In the genomic region with DNA sequence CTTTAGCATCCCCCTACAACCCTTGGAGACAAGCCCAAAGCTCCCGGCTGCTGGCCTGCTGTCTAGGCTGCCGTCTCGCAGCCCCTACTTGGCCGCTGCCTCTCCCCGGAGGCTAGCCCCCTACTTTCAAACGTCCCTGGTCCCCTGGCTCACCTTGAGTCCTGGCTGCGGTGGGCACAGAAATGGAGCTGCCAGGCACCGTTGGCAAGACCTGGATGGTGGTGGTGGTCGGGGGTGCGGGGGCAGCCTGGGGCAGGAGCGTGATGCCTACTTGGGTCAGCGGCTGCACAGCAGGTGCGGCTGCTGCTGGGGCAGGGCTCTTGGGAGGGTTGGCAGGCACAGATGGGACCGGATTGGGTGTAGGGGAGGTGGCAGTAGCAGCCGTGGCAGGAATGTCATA, we compare ENCODE assay signal across 22 cellular contexts. TPM values are rescaled to one million over a fixed set of nuclear protein-coding genes. Genes with fewer than 3 reads are reported as not detected.
DNase-seq lines count a peak whose midpoint lies in the region; ATAC-seq, FAIRE-seq and TF ChIP-seq lines count a peak whose summit lies in the region.
"Had no signal": no experiment of that assay in that cellular context is flagged by ENCODE, and none has a peak within 500 bp of the region (broad histone marks: within the 10 kb centered on the region; RNA-seq: fewer than 3 reads in every experiment).

No MANE protein-coding gene starts in this region.

- no peak overlapping the region for H2AFZ ChIP-seq in mammary epithelial cell (ENCODE audit: low read depth, low read length)
- no peak overlapping the region for H2AFZ ChIP-seq in endothelial cell of umbilical vein (ENCODE audit: low read depth, low read length)
- H2AFZ ChIP-seq: GM23248 had no signal

- TF ChIP-seq POLR2A in endothelial cell of umbilical vein (IDR thresholded peaks at IDR 0.05; ENCODE audit: low read depth, low read length) = no peak

- H3K4me1 Mint-ChIP-seq in MCF 10A (ENCODE audit: insufficient read depth, unreplicated experiment) = no peaks in the 10 kb centered on the region
- H3K4me1 Mint-ChIP-seq: B cell had no signal

- POLR2A ChIA-PET in MCF 10A (lab: Yijun Ruan, JAX) = no interaction called here
- POLR2A ChIA-PET in endothelial cell of umbilical vein (lab: Charles Lee) = no interaction called here

- H3K9ac ChIP-seq in mammary epithelial cell (ENCODE audit: insufficient read depth, low read length) = no peak overlapping the region
- no peak overlapping the region for H3K9ac ChIP-seq in endothelial cell of umbilical vein (replicated peaks; ENCODE audit: extremely low read depth, insufficient read depth, low read length)
- H3K9ac ChIP-seq: BLaER1, GM23248 had no signal

- FAIRE-seq in endothelial cell of umbilical vein (lab: Jason Lieb, UNC) = no peak
- no peak for FAIRE-seq in small intestine (lab: Jason Lieb, UNC)
- FAIRE-seq: A204.1, G401.6, GM12892, GM19239, H1 had no signal

- H3K27ac ChIP-seq in mammary epithelial cell (ENCODE audit: insufficient read depth, low read depth, low read length) = no peak overlapping the region
- H3K27ac ChIP-seq in endothelial cell of umbilical vein (ENCODE audit: insufficient read depth, low read depth, low read length) = no peak overlapping the region
- no peak overlapping the region for H3K27ac ChIP-seq in lower lobe of right lung
- no peak overlapping the region for H3K27ac ChIP-seq in small intestine (ENCODE audit: low read depth in 1 of 2, low read length in 1 of 2)
- H3K27ac ChIP-seq: 22Rv1, BLaER1, C4-2B, GM23248 had no signal

- H3K4me3 ChIP-seq in mammary epithelial cell (replicated peaks in 1 of 3; ENCODE audit: insufficient read depth in 1 of 3, low read depth in 2 of 3, low read length in 3 of 3) (no peak overlapping the region), endothelial cell of umbilical vein (replicated peaks in 1 of 3; ENCODE audit: insufficient read depth in 1 of 3, low read depth in 1 of 3, low read length in 3 of 3) (no peak overlapping the region), lower lobe of right lung (no peak overlapping the region), small intestine (ENCODE audit: low read depth in 1 of 2, low read length in 2 of 2) (no peak overlapping the region)
- H3K4me3 ChIP-seq: BLaER1, GM23248 had no signal

- no peak overlapping the region for H3K4me2 ChIP-seq in mammary epithelial cell (ENCODE audit: insufficient read depth, low read depth, low read length)
- H3K4me2 ChIP-seq in endothelial cell of umbilical vein (ENCODE audit: insufficient read depth, low read length) = no peak overlapping the region
- H3K4me2 ChIP-seq: BLaER1 had no signal

- H3K9me3 Mint-ChIP-seq in MCF 10A (ENCODE audit: unreplicated experiment) = no peaks in the 10 kb centered on the region
- H3K9me3 Mint-ChIP-seq: CD8-positive, alpha-beta T cell had no signal

- no peak overlapping the region for H3K27ac Mint-ChIP-seq in MCF 10A (ENCODE audit: low read depth, unreplicated experiment)
- H3K27ac Mint-ChIP-seq: B cell; CD4-positive, CD25-positive, alpha-beta regulatory T cell; CD8-positive, alpha-beta T cell had no signal

- peaks cover 65% of the 10 kb centered on the region for H3K36me3 Mint-ChIP-seq in MCF 10A (ENCODE audit: insufficient read depth, unreplicated experiment)

- H3K27me3 Mint-ChIP-seq in MCF 10A (ENCODE audit: insufficient read depth, unreplicated experiment) = no peaks in the 10 kb centered on the region
- H3K27me3 Mint-ChIP-seq: B cell; CD4-positive, CD25-positive, alpha-beta regulatory T cell had no signal

- H4K20me1 ChIP-seq in mammary epithelial cell (ENCODE audit: insufficient read depth, low read length) (no peaks in the 10 kb centered on the region), endothelial cell of umbilical vein (replicated peaks; ENCODE audit: control insufficient read depth, extremely low read depth, insufficient read depth, low read length) (no peaks in the 10 kb centered on the region)

- in situ Hi-C loops in mammary epithelial cell (cut with MboI; ENCODE audit: low sequenced_read_pairs in 2 of 2) = loop anchor here in 1 of 2 donors (25.0 kb wide), 1 partner anchor 197 kb away; the partner anchor contains the start of gene PLXNB3

- no peaks in the 10 kb centered on the region for H3K9me1 ChIP-seq in endothelial cell of umbilical vein (replicated peaks; ENCODE audit: control insufficient read depth, extremely low read depth, insufficient read depth, low read length)

- dilution Hi-C loops in mammary epithelial cell (cut with HindIII; ENCODE audit: low sequenced_read_pairs) (no loop called here), endothelial cell of umbilical vein (cut with MboI; ENCODE audit: extremely low pct_ligation_motif_present, low sequenced_read_pairs) (no loop called here)

- H3K36me3 ChIP-seq in mammary epithelial cell (ENCODE audit: insufficient read depth, low read length) = peaks cover 13% of the 10 kb centered on the region
- peaks cover 13 to 67% of the 10 kb centered on the region in 2 experiments for H3K36me3 ChIP-seq in endothelial cell of umbilical vein (ENCODE audit: control insufficient read depth in 2 of 2, extremely low read depth in 1 of 2, insufficient read depth in 2 of 2, low read length in 2 of 2)
- H3K36me3 ChIP-seq in lower lobe of right lung = peaks cover 92% of the 10 kb centered on the region
- H3K36me3 ChIP-seq in small intestine (ENCODE audit: control insufficient read depth in 2 of 2, insufficient read depth in 2 of 2, low read length in 2 of 2) = peaks cover 15 to 18% of the 10 kb centered on the region in 2 donors

- no peak overlapping the region for H3K4me3 Mint-ChIP-seq in MCF 10A (ENCODE audit: unreplicated experiment)
- H3K4me3 Mint-ChIP-seq: B cell; CD4-positive, CD25-positive, alpha-beta regulatory T cell; CD8-positive, alpha-beta T cell had no signal

- ATAC-seq in lower lobe of right lung = no peak
- ATAC-seq: CD8-positive, alpha-beta T cell had no signal

- DNase-seq in mammary epithelial cell = no peak
- no peak for DNase-seq in MCF 10A (ENCODE audit: unreplicated experiment)
- no peak for DNase-seq in endothelial cell of umbilical vein (ENCODE audit: low read depth, low spot score)
- no peak for DNase-seq in lower lobe of right lung
- DNase-seq in small intestine = no peak
- DNase-seq: Caco-2; CD4-positive, CD25-positive, alpha-beta regulatory T cell; CD8-positive, alpha-beta T cell; DMS153; DND-41; GM23248; H7; HCEC 1CT had no signal

- H3K27me3 ChIP-seq in mammary epithelial cell (ENCODE audit: insufficient read depth, low read length) = no peaks in the 10 kb centered on the region
- H3K27me3 ChIP-seq in endothelial cell of umbilical vein (ENCODE audit: control insufficient read depth in 2 of 2, insufficient read depth in 2 of 2, low read length in 2 of 2) = no peaks in the 10 kb centered on the region
- H3K27me3 ChIP-seq in lower lobe of right lung (ENCODE audit: low read depth) = no peaks in the 10 kb centered on the region
- no peaks in the 10 kb centered on the region for H3K27me3 ChIP-seq in small intestine (ENCODE audit: control insufficient read depth in 2 of 2, insufficient read depth in 2 of 2, low read length in 2 of 2)

- H3K4me1 ChIP-seq in mammary epithelial cell (ENCODE audit: insufficient read depth, low read length) (no peaks in the 10 kb centered on the region), endothelial cell of umbilical vein (ENCODE audit: control insufficient read depth, extremely low read depth, insufficient read depth, low read length) (no peaks in the 10 kb centered on the region), lower lobe of right lung (no peaks in the 10 kb centered on the region), small intestine (ENCODE audit: control insufficient read depth in 2 of 2, insufficient read depth in 1 of 2, low read depth in 1 of 2, low read length in 1 of 2) (no peaks in the 10 kb centered on the region)
- H3K4me1 ChIP-seq: Caco-2 had no signal

- TF ChIP-seq CTCF in mammary epithelial cell (conservative IDR thresholded peaks at IDR 0.05 in 1 of 2, IDR thresholded peaks at IDR 0.05 in 1 of 2; ENCODE audit: extremely low read depth in 1 of 2, insufficient read depth in 1 of 2, low read depth in 1 of 2, low read length in 2 of 2) (no peak), MCF 10A (IDR thresholded peaks at IDR 0.05; ENCODE audit: unreplicated experiment) (no peak), endothelial cell of umbilical vein (IDR thresholded peaks at IDR 0.05; ENCODE audit: extremely low read depth in 1 of 2, insufficient read depth in 1 of 2, low read depth in 1 of 2, low read length in 2 of 2) (no peak), lower lobe of right lung (IDR thresholded peaks at IDR 0.05) (no peak)

- H3K79me2 ChIP-seq in mammary epithelial cell (ENCODE audit: insufficient read depth, low read length) (peaks cover 33% of the 10 kb centered on the region), endothelial cell of umbilical vein (ENCODE audit: control insufficient read depth, insufficient read depth, low read length) (peaks cover 19% of the 10 kb centered on the region)

- WGBS in mammary epithelial cell (ENCODE audit: low coverage, missing lambda C conversion rate) = 89% methylated on average over 10 of the region's 15 CpGs
- 91 to 94% (median 94%) methylated on average over 13 to 15 of the region's 15 CpGs for WGBS in small intestine, 3 donors

- CTCF ChIA-PET in mammary epithelial cell (lab: Charles Lee; ENCODE audit: low non-redundant PET) (no interaction called here), MCF 10A (lab: Yijun Ruan, JAX) (interaction anchor here (0.5 kb wide), 1 partner anchor 420 kb away, joined by 3 read pairs; no protein-coding TSS in a partner anchor), endothelial cell of umbilical vein (lab: Charles Lee) (no interaction called here)

- intact Hi-C loops in mammary epithelial cell (cut with micrococcal nuclease) (no loop called here), MCF 10A (cut with micrococcal nuclease) (no loop called here), endothelial cell of umbilical vein (cut with micrococcal nuclease) (no loop called here), lower lobe of right lung (cut with DNase I) (loop anchor here (10.0 kb wide), 1 partner anchor 195 kb away; the partner anchor contains the start of gene PLXNB3)

- TSS peak; percentile 27 for BruUV-seq in mammary epithelial cell (replicated peaks; lab: Mats Ljungman, UMichigan)
- no TSS peak for BruUV-seq in MCF 10A (replicated peaks; lab: Mats Ljungman, UMichigan)
- TSS peak; percentile 11 for BruUV-seq in endothelial cell of umbilical vein (replicated peaks; lab: Mats Ljungman, UMichigan)

- H3K9me3 ChIP-seq in mammary epithelial cell (replicated peaks; ENCODE audit: insufficient read depth, low read length) (peaks cover 7% of the 10 kb centered on the region), endothelial cell of umbilical vein (replicated peaks; ENCODE audit: control insufficient read depth, insufficient read depth, low read length) (no peaks in the 10 kb centered on the region), lower lobe of right lung (no peaks in the 10 kb centered on the region), small intestine (ENCODE audit: control insufficient read depth, low read depth) (no peaks in the 10 kb centered on the region)
- H3K9me3 ChIP-seq: BLaER1, Caco-2 had no signal

RNA-seq across cellular contexts. Expression of gene HCFC1, which starts 12.0 kb away (rescaled TPM):
- total RNA-seq in mammary epithelial cell (10 to 100 TPM; 21.8 to 47.6 TPM), MCF 10A (2022) (40.3 and 44.5 TPM in 2 replicates), endothelial cell of umbilical vein (80.9 and 85.9 TPM in 2 replicates), lower lobe of right lung (48.4 TPM)
- polyA plus RNA-seq in mammary epithelial cell (8.4 TPM), endothelial cell of umbilical vein (14.6 and 15.9 TPM in 2 replicates), small intestine (10 to 100 TPM in 1 of 3 donors, 1 to 10 TPM in 2; 7.6 to 29.6 (median 9.5) TPM)
- polyA minus RNA-seq in mammary epithelial cell (98.5 TPM), endothelial cell of umbilical vein (19.1 and 19.8 TPM in 2 replicates)
- polyA plus RNA-seq in endothelial cell of umbilical vein (2011; cell fraction: cytosol; rRNA removed) = 18.6 and 20.1 TPM in 2 replicates
- polyA plus RNA-seq in endothelial cell of umbilical vein (2011; cell fraction: nucleus; rRNA removed) = 41.9 and 48.6 TPM in 2 replicates
- polyA plus RNA-seq in endothelial cell of umbilical vein (2012) = 29.3 and 31.0 TPM in 2 replicates
- 33.4 TPM for polyA minus RNA-seq in endothelial cell of umbilical vein (2011; cell fraction: cytosol; rRNA and poly(A)+ RNA removed)
- 23.1 and 34.0 TPM in 2 replicates for polyA minus RNA-seq in endothelial cell of umbilical vein (2011; cell fraction: nucleus; rRNA and poly(A)+ RNA removed)

RNA-seq across cellular contexts. Expression of gene TMEM187, which starts 12.9 kb away (rescaled TPM):
- total RNA-seq in mammary epithelial cell = 1 to 10 TPM; 5.7 to 9.2 TPM
- 4.6 TPM for polyA plus RNA-seq in mammary epithelial cell
- polyA minus RNA-seq in mammary epithelial cell = 1.1 TPM
- total RNA-seq in MCF 10A (2022) = 9.3 and 10.9 TPM in 2 replicates
- 2.6 and 4.1 TPM in 2 replicates for total RNA-seq in endothelial cell of umbilical vein
- polyA plus RNA-seq in endothelial cell of umbilical vein = 15.7 and 19.0 TPM in 2 replicates
- 7.7 and 9.0 TPM in 2 replicates for polyA plus RNA-seq in endothelial cell of umbilical vein (2011; cell fraction: cytosol; rRNA removed)
- polyA plus RNA-seq in endothelial cell of umbilical vein (2011; cell fraction: nucleus; rRNA removed) = 3.2 and 3.8 TPM in 2 replicates
- polyA plus RNA-seq in endothelial cell of umbilical vein (2012) = 4.6 and 7.7 TPM in 2 replicates
- polyA minus RNA-seq in endothelial cell of umbilical vein = 6.6 and 8.6 TPM in 2 replicates
- 7.8 TPM for polyA minus RNA-seq in endothelial cell of umbilical vein (2011; cell fraction: cytosol; rRNA and poly(A)+ RNA removed)
- polyA minus RNA-seq in endothelial cell of umbilical vein (2011; cell fraction: nucleus; rRNA and poly(A)+ RNA removed) = 1.5 and 2.1 TPM in 2 replicates
- total RNA-seq in lower lobe of right lung = 7.6 TPM
- polyA plus RNA-seq in small intestine = 10 to 100 TPM in 1 of 3 donors, 1 to 10 TPM in 2; 4.2 to 10.1 (median 4.3) TPM

RNA-seq across cellular contexts. Expression of gene RENBP, which starts 15.2 kb away (rescaled TPM):
- total RNA-seq in mammary epithelial cell (not detected), MCF 10A (2022) (0.23 TPM in 1 of 2 replicates, not detected in the other), endothelial cell of umbilical vein (6.2 and 8.0 TPM in 2 replicates), lower lobe of right lung (57.0 TPM)
- polyA plus RNA-seq in mammary epithelial cell (not detected), endothelial cell of umbilical vein (16.0 and 16.2 TPM in 2 replicates), small intestine (10 to 100 TPM in 2 of 3 donors, 1 to 10 TPM in 1; 5.1 to 32.4 (median 11.3) TPM)
- polyA minus RNA-seq in mammary epithelial cell (not detected), endothelial cell of umbilical vein (5.5 and 13.2 TPM in 2 replicates)
- polyA plus RNA-seq in endothelial cell of umbilical vein (2011; cell fraction: cytosol; rRNA removed) = 5.4 and 7.2 TPM in 2 replicates
- polyA plus RNA-seq in endothelial cell of umbilical vein (2011; cell fraction: nucleus; rRNA removed) = 18.0 and 23.3 TPM in 2 replicates
- polyA plus RNA-seq in endothelial cell of umbilical vein (2012) = 5.5 and 12.4 TPM in 2 replicates
- polyA minus RNA-seq in endothelial cell of umbilical vein (2011; cell fraction: cytosol; rRNA and poly(A)+ RNA removed) = not detected
- 5.1 and 5.9 TPM in 2 replicates for polyA minus RNA-seq in endothelial cell of umbilical vein (2011; cell fraction: nucleus; rRNA and poly(A)+ RNA removed)
- polyA plus RNA-seq: GM23248 had no signal

RNA-seq across cellular contexts. Expression of gene NAA10, which starts 24.8 kb away (rescaled TPM):
- 100 to 1,000 TPM in 1 of 2 donors, 10 to 100 TPM in 1; 90.4 to 115 TPM for total RNA-seq in mammary epithelial cell
- polyA plus RNA-seq in mammary epithelial cell = 193 TPM
- polyA minus RNA-seq in mammary epithelial cell = 94.6 TPM
- total RNA-seq in MCF 10A (2022) = 166 and 196 TPM in 2 replicates
- 143 and 144 TPM in 2 replicates for total RNA-seq in endothelial cell of umbilical vein
- 141 and 169 TPM in 2 replicates for polyA plus RNA-seq in endothelial cell of umbilical vein
- polyA plus RNA-seq in endothelial cell of umbilical vein (2011; cell fraction: cytosol; rRNA removed) = 183 and 186 TPM in 2 replicates
- polyA plus RNA-seq in endothelial cell of umbilical vein (2011; cell fraction: nucleus; rRNA removed) = 181 and 188 TPM in 2 replicates
- polyA plus RNA-seq in endothelial cell of umbilical vein (2012) = 142 and 148 TPM in 2 replicates
- 53.2 and 57.4 TPM in 2 replicates for polyA minus RNA-seq in endothelial cell of umbilical vein
- 62.0 TPM for polyA minus RNA-seq in endothelial cell of umbilical vein (2011; cell fraction: cytosol; rRNA and poly(A)+ RNA removed)
- 30.4 and 32.5 TPM in 2 replicates for polyA minus RNA-seq in endothelial cell of umbilical vein (2011; cell fraction: nucleus; rRNA and poly(A)+ RNA removed)
- 69.2 TPM for total RNA-seq in lower lobe of right lung
- 100 to 1,000 TPM; 105 to 152 (median 109) TPM for polyA plus RNA-seq in small intestine

RNA-seq across cellular contexts. Expression of gene ARHGAP4, which starts 33.6 kb away (rescaled TPM):
- total RNA-seq in mammary epithelial cell = 1 to 10 TPM; 1.3 to 2.3 TPM
- 0.66 TPM for polyA plus RNA-seq in mammary epithelial cell
- 3.4 TPM for polyA minus RNA-seq in mammary epithelial cell
- 2.3 and 2.6 TPM in 2 replicates for total RNA-seq in MCF 10A (2022)
- total RNA-seq in endothelial cell of umbilical vein = 31.9 and 33.3 TPM in 2 replicates
- 20.9 and 24.5 TPM in 2 replicates for polyA plus RNA-seq in endothelial cell of umbilical vein
- 8.0 and 11.2 TPM in 2 replicates for polyA plus RNA-seq in endothelial cell of umbilical vein (2011; cell fraction: cytosol; rRNA removed)
- 100 and 121 TPM in 2 replicates for polyA plus RNA-seq in endothelial cell of umbilical vein (2011; cell fraction: nucleus; rRNA removed)
- 8.5 and 13.1 TPM in 2 replicates for polyA plus RNA-seq in endothelial cell of umbilical vein (2012)
- 9.0 and 20.8 TPM in 2 replicates for polyA minus RNA-seq in endothelial cell of umbilical vein
- polyA minus RNA-seq in endothelial cell of umbilical vein (2011; cell fraction: cytosol; rRNA and poly(A)+ RNA removed) = not detected
- polyA minus RNA-seq in endothelial cell of umbilical vein (2011; cell fraction: nucleus; rRNA and poly(A)+ RNA removed) = 24.9 and 33.5 TPM in 2 replicates
- 70.7 TPM for total RNA-seq in lower lobe of right lung
- polyA plus RNA-seq in small intestine = 10 to 100 TPM; 40.9 to 63.0 (median 57.1) TPM
